ENCODE assay signal across 10 cellular contexts in the genomic region with DNA sequence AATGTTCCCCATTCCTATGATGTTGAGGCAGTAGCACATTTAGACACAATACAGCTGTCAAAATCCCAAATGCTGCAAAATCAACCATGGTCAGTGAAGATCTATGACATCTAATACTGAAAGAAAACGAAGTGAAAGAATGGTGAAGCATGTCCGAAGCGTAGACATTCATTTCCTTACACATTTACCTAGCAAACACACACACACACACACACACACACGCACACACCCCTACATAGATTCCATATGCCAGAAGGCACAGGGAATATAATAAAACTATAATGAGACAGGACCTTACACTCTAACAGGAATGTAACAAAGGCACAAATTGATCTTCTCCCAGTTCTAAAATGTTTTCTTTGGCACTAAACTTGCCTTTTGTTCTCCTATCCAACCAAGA.
DNase-seq lines count a peak whose midpoint lies in the region; ATAC-seq and TF ChIP-seq lines count a peak whose summit lies in the region.
"Had no signal": no experiment of that assay in that cellular context is flagged by ENCODE, and none has a peak within 500 bp of the region (broad histone marks: within the 10 kb centered on the region; RNA-seq: fewer than 3 reads in every experiment).

No MANE protein-coding gene starts in this region.

- H3K4me3 ChIP-seq in GM12864 (ENCODE audit: low read depth, low read length) (no peak overlapping the region), endocrine pancreas (ENCODE audit: control insufficient read depth, insufficient read depth, low read length) (peak overlapping the region; percentile 48)

- ATAC-seq in GM21423 (IDR thresholded peaks at IDR 0.05; ENCODE audit: unreplicated experiment) (peak; percentile 74), HG03159 (IDR thresholded peaks at IDR 0.05; ENCODE audit: unreplicated experiment) (peak; percentile 73)
- ATAC-seq: activated CD4-positive, alpha-beta T cell treated with anti-CD3 and anti-CD28 coated beads for 36 hours had no signal

- no peaks in the 10 kb centered on the region for H3K9me3 ChIP-seq in endocrine pancreas (ENCODE audit: control insufficient read depth, low read length)
- H3K9me3 ChIP-seq: neutrophil had no signal

- TF ChIP-seq CTCF in GM12864 (IDR thresholded peaks at IDR 0.05; ENCODE audit: low read depth, low read length, missing control alignments) = no peak

- no peak overlapping the region for H3K9ac ChIP-seq in endocrine pancreas (ENCODE audit: control insufficient read depth, insufficient read depth, low read length)

- no peaks in the 10 kb centered on the region for H3K27me3 ChIP-seq in endocrine pancreas (ENCODE audit: control insufficient read depth, insufficient read depth, low read length)
- H3K27me3 ChIP-seq: neutrophil had no signal

- H3K36me3 ChIP-seq in endocrine pancreas (ENCODE audit: control insufficient read depth, insufficient read depth, low read length) = no peaks in the 10 kb centered on the region
- H3K36me3 ChIP-seq: neutrophil had no signal

- peaks cover 9% of the 10 kb centered on the region for H3K4me1 ChIP-seq in endocrine pancreas (ENCODE audit: control insufficient read depth, insufficient read depth, low read length)

- DNase-seq in GM12864 (ENCODE audit: low read depth) = peak; percentile 54
- no peak for DNase-seq in NOMO-1 (lab: John Stamatoyannopoulos, UW; ENCODE audit: unreplicated experiment in 2 of 2)
- no peak for DNase-seq in NCI-H1930 (lab: John Stamatoyannopoulos, UW)
- no peak for DNase-seq in superior temporal gyrus (ENCODE audit: extremely low spot score)
- no peak for DNase-seq in anterior cingulate cortex (lab: John Stamatoyannopoulos, UW)
- DNase-seq: activated CD4-positive, alpha-beta T cell treated with anti-CD3 and anti-CD28 coated beads for 36 hours had no signal
